In the genomic region with DNA sequence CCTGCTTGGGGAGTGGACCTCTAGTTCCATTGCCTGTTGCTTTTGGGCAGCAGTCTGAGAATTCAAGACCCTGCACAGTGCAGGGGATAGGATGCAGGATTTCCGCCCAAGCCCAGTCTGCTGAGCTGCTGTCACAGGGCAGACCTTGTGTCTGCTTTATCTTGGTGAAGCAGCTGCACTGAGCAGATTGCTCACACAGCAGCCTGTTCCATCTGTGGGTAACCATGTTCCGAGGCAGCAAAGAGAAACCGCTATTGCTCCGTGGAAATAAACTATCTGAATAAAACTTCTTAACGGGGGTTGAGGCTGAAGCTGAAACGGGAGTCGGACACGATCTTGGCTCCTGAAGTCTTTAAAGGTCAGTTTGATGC, we compare ENCODE assay signal across 8 cellular contexts.
A peak's percentile ranks its signal among the peaks of the same experiment; 100 is the strongest.
DNase-seq lines count a peak whose midpoint lies in the region; ATAC-seq, FAIRE-seq and TF ChIP-seq lines count a peak whose summit lies in the region.

No MANE protein-coding gene starts in this region.

- no TSS peak for BruUV-seq in endothelial cell of umbilical vein (replicated peaks; lab: Mats Ljungman, UMichigan)

- peaks cover 35% of the 10 kb centered on the region for H3K79me2 ChIP-seq in endothelial cell of umbilical vein (ENCODE audit: control insufficient read depth, insufficient read depth, low read length)

- intact Hi-C loops in endothelial cell of umbilical vein (cut with micrococcal nuclease) (loop anchor here (1.0 to 10.0 kb wide), 9 partner anchors 10 to 288 kb away; no protein-coding TSS in a partner anchor), upper lobe of right lung (cut with DNase I) (no loop called here)

- TF ChIP-seq CTCF in endothelial cell of umbilical vein (IDR thresholded peaks at IDR 0.05; ENCODE audit: extremely low read depth in 1 of 2, insufficient read depth in 1 of 2, low read depth in 1 of 2, low read length in 2 of 2) = no peak
- no peak for TF ChIP-seq CTCF in omental fat pad (IDR thresholded peaks at IDR 0.05)
- no peak for TF ChIP-seq CTCF in upper lobe of right lung (IDR thresholded peaks at IDR 0.05)

- H3K9ac ChIP-seq in endothelial cell of umbilical vein (replicated peaks; ENCODE audit: extremely low read depth, insufficient read depth, low read length) = peak overlapping the region; percentile 82

- H3K27ac ChIP-seq in endothelial cell of umbilical vein (ENCODE audit: insufficient read depth, low read depth, low read length) (peak overlapping the region; percentile 91), upper lobe of right lung (peak overlapping the region; percentile 91)

- no peak overlapping the region for H2AFZ ChIP-seq in endothelial cell of umbilical vein (ENCODE audit: low read depth, low read length)

- no peaks in the 10 kb centered on the region for H4K20me1 ChIP-seq in endothelial cell of umbilical vein (replicated peaks; ENCODE audit: control insufficient read depth, extremely low read depth, insufficient read depth, low read length)

- ATAC-seq in GM19035 (IDR thresholded peaks at IDR 0.05; ENCODE audit: unreplicated experiment) (peak; percentile 41), HG03354 (IDR thresholded peaks at IDR 0.05; ENCODE audit: poor library complexity, severe bottlenecking, unreplicated experiment) (peak; percentile 54), omental fat pad (ENCODE audit: low FRiP score) (peak; percentile 33), upper lobe of right lung (peak; percentile 54)

- no peaks in the 10 kb centered on the region for H3K27me3 ChIP-seq in endothelial cell of umbilical vein (ENCODE audit: control insufficient read depth in 2 of 2, insufficient read depth in 2 of 2, low read length in 2 of 2)
- no peaks in the 10 kb centered on the region for H3K27me3 ChIP-seq in upper lobe of right lung

- H3K9me3 ChIP-seq in endothelial cell of umbilical vein (replicated peaks; ENCODE audit: control insufficient read depth, insufficient read depth, low read length) (no peaks in the 10 kb centered on the region), upper lobe of right lung (no peaks in the 10 kb centered on the region)

- POLR2A ChIA-PET in endothelial cell of umbilical vein (lab: Charles Lee) = interaction anchor here (1.7 kb wide), 1 partner anchor 25 kb away, joined by 5 read pairs; no protein-coding TSS in a partner anchor

- peak overlapping the region; percentile 72 for H3K4me2 ChIP-seq in endothelial cell of umbilical vein (ENCODE audit: insufficient read depth, low read length)

- H3K4me3 ChIP-seq in endothelial cell of umbilical vein (replicated peaks in 1 of 3; ENCODE audit: insufficient read depth in 1 of 3, low read depth in 1 of 3, low read length in 3 of 3) (peak overlapping the region; percentile 20 to 55 (median 33)), upper lobe of right lung (peak overlapping the region; percentile 56)

- FAIRE-seq in endothelial cell of umbilical vein (lab: Jason Lieb, UNC) = peak; percentile 94

- DNase-seq in activated CD4-positive, alpha-beta T cell treated with anti-CD3 and anti-CD28 coated beads, Interleukin-2, amount 50 U/mL, for 4 hours = peak; percentile 46 to 54
- DNase-seq in endothelial cell of umbilical vein (ENCODE audit: low read depth, low spot score) (peak; percentile 98), omental fat pad (ENCODE audit: low spot score) (no peak), upper lobe of right lung (peak; percentile 60), NOMO-1 (lab: John Stamatoyannopoulos, UW; ENCODE audit: unreplicated experiment in 2 of 2) (no peak), SW480 (ENCODE audit: low spot score) (no peak)

- H3K36me3 ChIP-seq in endothelial cell of umbilical vein (ENCODE audit: control insufficient read depth in 2 of 2, extremely low read depth in 1 of 2, insufficient read depth in 2 of 2, low read length in 2 of 2) (peaks cover 2 to 3% of the 10 kb centered on the region in 2 experiments), upper lobe of right lung (peaks cover 42% of the 10 kb centered on the region)

- dilution Hi-C loops in endothelial cell of umbilical vein (cut with MboI; ENCODE audit: extremely low pct_ligation_motif_present, low sequenced_read_pairs) = no loop called here

- CTCF ChIA-PET in endothelial cell of umbilical vein (lab: Charles Lee) = interaction anchor here (0.8 to 1.5 kb wide), 6 partner anchors 10 to 286 kb away, joined by 4 to 8 read pairs (median 6); no protein-coding TSS in a partner anchor

- peaks cover 67% of the 10 kb centered on the region for H3K4me1 ChIP-seq in endothelial cell of umbilical vein (ENCODE audit: control insufficient read depth, extremely low read depth, insufficient read depth, low read length)
- peaks cover 85% of the 10 kb centered on the region for H3K4me1 ChIP-seq in upper lobe of right lung

- peak; percentile 78 for TF ChIP-seq POLR2A in endothelial cell of umbilical vein (IDR thresholded peaks at IDR 0.05; ENCODE audit: low read depth, low read length)

- no peaks in the 10 kb centered on the region for H3K9me1 ChIP-seq in endothelial cell of umbilical vein (replicated peaks; ENCODE audit: control insufficient read depth, extremely low read depth, insufficient read depth, low read length)

TF ChIP-seq in endothelial cell of umbilical vein, 7 proteins besides CTCF, POLR2A, EP300 and RAD21:
- TF ChIP-seq FOS (IDR thresholded peaks at IDR 0.05; ENCODE audit: borderline replicate concordance, insufficient read depth, low read length) (peak; percentile 23), MYC (IDR thresholded peaks at IDR 0.05; ENCODE audit: low read depth, low read length) (no peak), GATA2 (IDR thresholded peaks at IDR 0.05; ENCODE audit: insufficient read depth, insufficient read length, low read depth, low read length) (peak; percentile 91), JUN (IDR thresholded peaks at IDR 0.05; ENCODE audit: borderline replicate concordance, insufficient read depth, insufficient read length, low read depth) (peak; percentile 39), POLR2AphosphoS5 (IDR thresholded peaks at IDR 0.05; ENCODE audit: insufficient read depth, low read depth, low read length) (peak; percentile 87)
- TF ChIP-seq, protein P1, sequence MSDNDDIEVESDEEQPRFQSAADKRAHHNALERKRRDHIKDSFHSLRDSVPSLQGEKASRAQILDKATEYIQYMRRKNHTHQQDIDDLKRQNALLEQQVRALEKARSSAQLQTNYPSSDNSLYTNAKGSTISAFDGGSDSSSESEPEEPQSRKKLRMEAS (IDR thresholded peaks at IDR 0.05; ENCODE audit: insufficient read depth, insufficient read length) = no peak
TF ChIP-seq in endothelial cell of umbilical vein: peak in this region for 4.

Comparison
In these comparisons a context has a peak if more than half of its experiments do, and no peak if none do; other contexts are left out.
1. DNase-seq: peak in activated CD4-positive, alpha-beta T cell treated with anti-CD3 and anti-CD28 coated beads, Interleukin-2, amount 50 U/mL, for 4 hours (2 of 2), endothelial cell of umbilical vein (single experiment) and upper lobe of right lung (single experiment); none in omental fat pad (single experiment), NOMO-1 (0 of 2) and SW480 (single experiment).
2. Peak in every context shown above with its lines, with median percentiles within 50 percentile points of each other: ATAC-seq.